Comparison of ENCODE assay signal across 1 cellular context in the genomic region with DNA sequence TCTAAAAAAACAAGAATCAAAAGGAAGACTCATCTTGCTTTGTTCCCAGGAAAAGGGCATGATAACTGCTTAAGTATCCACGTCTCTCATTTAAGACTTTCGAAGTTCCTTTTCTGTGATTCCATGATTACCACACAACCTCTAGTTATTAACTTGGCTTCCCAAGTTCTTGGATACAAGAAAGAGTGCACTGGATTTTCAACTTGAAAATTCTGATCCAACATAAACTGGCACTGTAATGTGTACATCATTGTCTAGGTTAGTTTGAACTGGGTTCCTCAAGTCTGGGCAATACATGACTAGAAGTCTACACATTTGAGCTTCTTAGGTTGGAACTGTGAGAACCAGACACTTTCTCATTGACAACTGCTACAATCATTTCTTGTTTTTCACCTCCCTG.
TF ChIP-seq lines count a peak whose summit lies in the region.

No MANE protein-coding gene starts in this region.

TF ChIP-seq in GM12878, 131 proteins besides CTCF, POLR2A, EP300 and RAD21 (continued from another document):
- TF ChIP-seq, protein P1, sequence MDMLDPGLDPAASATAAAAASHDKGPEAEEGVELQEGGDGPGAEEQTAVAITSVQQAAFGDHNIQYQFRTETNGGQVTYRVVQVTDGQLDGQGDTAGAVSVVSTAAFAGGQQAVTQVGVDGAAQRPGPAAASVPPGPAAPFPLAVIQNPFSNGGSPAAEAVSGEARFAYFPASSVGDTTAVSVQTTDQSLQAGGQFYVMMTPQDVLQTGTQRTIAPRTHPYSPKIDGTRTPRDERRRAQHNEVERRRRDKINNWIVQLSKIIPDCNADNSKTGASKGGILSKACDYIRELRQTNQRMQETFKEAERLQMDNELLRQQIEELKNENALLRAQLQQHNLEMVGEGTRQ (IDR thresholded peaks at IDR 0.05; ENCODE audit: borderline replicate concordance, low read depth, low read length) = no peak
- TF ChIP-seq CBX3 (IDR thresholded peaks at IDR 0.05; ENCODE audit: borderline replicate concordance, low read depth) (no peak), SUPT20H (IDR thresholded peaks at IDR 0.05; ENCODE audit: borderline replicate concordance, control insufficient read depth, low read depth, low read length) (no peak), ZBED1 (IDR thresholded peaks at IDR 0.05; ENCODE audit: borderline replicate concordance) (no peak), BRCA1 (IDR thresholded peaks at IDR 0.05; ENCODE audit: low read depth, low read length) (no peak), SPI1 (IDR thresholded peaks at IDR 0.05; ENCODE audit: borderline replicate concordance, insufficient read depth, low read depth, low read length) (no peak), ZNF622 (IDR thresholded peaks at IDR 0.05) (no peak), CHD2 (IDR thresholded peaks at IDR 0.05; ENCODE audit: borderline replicate concordance, low read depth, low read length) (no peak), SUZ12 (IDR thresholded peaks at IDR 0.05; ENCODE audit: unreplicated experiment) (no peak), BCL11A (IDR thresholded peaks at IDR 0.05; ENCODE audit: low read depth, low read length) (no peak), STAT3 (IDR thresholded peaks at IDR 0.05; ENCODE audit: low read depth, low read length) (no peak), CREB1 (IDR thresholded peaks at IDR 0.05; ENCODE audit: low read depth) (no peak), HDAC6 (IDR thresholded peaks at IDR 0.05; ENCODE audit: unreplicated experiment) (no peak), ZZZ3 (IDR thresholded peaks at IDR 0.05; ENCODE audit: control insufficient read depth, insufficient read length, low read depth) (no peak)
- TF ChIP-seq, protein P2, sequence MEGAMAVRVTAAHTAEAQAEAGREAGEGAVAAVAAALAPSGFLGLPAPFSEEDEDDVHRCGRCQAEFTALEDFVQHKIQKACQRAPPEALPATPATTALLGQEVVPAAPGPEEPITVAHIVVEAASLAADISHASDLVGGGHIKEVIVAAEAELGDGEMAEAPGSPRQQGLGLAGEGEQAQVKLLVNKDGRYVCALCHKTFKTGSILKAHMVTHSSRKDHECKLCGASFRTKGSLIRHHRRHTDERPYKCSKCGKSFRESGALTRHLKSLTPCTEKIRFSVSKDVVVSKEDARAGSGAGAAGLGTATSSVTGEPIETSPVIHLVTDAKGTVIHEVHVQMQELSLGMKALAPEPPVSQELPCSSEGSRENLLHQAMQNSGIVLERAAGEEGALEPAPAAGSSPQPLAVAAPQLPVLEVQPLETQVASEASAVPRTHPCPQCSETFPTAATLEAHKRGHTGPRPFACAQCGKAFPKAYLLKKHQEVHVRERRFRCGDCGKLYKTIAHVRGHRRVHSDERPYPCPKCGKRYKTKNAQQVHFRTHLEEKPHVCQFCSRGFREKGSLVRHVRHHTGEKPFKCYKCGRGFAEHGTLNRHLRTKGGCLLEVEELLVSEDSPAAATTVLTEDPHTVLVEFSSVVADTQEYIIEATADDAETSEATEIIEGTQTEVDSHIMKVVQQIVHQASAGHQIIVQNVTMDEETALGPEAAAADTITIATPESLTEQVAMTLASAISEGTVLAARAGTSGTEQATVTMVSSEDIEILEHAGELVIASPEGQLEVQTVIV (IDR thresholded peaks at IDR 0.05; ENCODE audit: borderline replicate concordance, partially characterized antibody) = no peak
- TF ChIP-seq, protein P3, sequence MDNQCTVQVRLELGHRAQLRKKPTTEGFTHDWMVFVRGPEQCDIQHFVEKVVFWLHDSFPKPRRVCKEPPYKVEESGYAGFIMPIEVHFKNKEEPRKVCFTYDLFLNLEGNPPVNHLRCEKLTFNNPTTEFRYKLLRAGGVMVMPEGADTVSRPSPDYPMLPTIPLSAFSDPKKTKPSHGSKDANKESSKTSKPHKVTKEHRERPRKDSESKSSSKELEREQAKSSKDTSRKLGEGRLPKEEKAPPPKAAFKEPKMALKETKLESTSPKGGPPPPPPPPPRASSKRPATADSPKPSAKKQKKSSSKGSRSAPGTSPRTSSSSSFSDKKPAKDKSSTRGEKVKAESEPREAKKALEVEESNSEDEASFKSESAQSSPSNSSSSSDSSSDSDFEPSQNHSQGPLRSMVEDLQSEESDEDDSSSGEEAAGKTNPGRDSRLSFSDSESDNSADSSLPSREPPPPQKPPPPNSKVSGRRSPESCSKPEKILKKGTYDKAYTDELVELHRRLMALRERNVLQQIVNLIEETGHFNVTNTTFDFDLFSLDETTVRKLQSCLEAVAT (IDR thresholded peaks at IDR 0.05) = no peak
- TF ChIP-seq, protein P4, sequence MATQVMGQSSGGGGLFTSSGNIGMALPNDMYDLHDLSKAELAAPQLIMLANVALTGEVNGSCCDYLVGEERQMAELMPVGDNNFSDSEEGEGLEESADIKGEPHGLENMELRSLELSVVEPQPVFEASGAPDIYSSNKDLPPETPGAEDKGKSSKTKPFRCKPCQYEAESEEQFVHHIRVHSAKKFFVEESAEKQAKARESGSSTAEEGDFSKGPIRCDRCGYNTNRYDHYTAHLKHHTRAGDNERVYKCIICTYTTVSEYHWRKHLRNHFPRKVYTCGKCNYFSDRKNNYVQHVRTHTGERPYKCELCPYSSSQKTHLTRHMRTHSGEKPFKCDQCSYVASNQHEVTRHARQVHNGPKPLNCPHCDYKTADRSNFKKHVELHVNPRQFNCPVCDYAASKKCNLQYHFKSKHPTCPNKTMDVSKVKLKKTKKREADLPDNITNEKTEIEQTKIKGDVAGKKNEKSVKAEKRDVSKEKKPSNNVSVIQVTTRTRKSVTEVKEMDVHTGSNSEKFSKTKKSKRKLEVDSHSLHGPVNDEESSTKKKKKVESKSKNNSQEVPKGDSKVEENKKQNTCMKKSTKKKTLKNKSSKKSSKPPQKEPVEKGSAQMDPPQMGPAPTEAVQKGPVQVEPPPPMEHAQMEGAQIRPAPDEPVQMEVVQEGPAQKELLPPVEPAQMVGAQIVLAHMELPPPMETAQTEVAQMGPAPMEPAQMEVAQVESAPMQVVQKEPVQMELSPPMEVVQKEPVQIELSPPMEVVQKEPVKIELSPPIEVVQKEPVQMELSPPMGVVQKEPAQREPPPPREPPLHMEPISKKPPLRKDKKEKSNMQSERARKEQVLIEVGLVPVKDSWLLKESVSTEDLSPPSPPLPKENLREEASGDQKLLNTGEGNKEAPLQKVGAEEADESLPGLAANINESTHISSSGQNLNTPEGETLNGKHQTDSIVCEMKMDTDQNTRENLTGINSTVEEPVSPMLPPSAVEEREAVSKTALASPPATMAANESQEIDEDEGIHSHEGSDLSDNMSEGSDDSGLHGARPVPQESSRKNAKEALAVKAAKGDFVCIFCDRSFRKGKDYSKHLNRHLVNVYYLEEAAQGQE (IDR thresholded peaks at IDR 0.05; ENCODE audit: low read depth, low read length) = no peak
- TF ChIP-seq, protein P5, sequence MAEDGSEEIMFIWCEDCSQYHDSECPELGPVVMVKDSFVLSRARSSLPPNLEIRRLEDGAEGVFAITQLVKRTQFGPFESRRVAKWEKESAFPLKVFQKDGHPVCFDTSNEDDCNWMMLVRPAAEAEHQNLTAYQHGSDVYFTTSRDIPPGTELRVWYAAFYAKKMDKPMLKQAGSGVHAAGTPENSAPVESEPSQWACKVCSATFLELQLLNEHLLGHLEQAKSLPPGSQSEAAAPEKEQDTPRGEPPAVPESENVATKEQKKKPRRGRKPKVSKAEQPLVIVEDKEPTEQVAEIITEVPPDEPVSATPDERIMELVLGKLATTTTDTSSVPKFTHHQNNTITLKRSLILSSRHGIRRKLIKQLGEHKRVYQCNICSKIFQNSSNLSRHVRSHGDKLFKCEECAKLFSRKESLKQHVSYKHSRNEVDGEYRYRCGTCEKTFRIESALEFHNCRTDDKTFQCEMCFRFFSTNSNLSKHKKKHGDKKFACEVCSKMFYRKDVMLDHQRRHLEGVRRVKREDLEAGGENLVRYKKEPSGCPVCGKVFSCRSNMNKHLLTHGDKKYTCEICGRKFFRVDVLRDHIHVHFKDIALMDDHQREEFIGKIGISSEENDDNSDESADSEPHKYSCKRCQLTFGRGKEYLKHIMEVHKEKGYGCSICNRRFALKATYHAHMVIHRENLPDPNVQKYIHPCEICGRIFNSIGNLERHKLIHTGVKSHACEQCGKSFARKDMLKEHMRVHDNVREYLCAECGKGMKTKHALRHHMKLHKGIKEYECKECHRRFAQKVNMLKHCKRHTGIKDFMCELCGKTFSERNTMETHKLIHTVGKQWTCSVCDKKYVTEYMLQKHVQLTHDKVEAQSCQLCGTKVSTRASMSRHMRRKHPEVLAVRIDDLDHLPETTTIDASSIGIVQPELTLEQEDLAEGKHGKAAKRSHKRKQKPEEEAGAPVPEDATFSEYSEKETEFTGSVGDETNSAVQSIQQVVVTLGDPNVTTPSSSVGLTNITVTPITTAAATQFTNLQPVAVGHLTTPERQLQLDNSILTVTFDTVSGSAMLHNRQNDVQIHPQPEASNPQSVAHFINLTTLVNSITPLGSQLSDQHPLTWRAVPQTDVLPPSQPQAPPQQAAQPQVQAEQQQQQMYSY (CRISPR knock-in tag; IDR thresholded peaks at IDR 0.05) = no peak
- TF ChIP-seq, protein P6, sequence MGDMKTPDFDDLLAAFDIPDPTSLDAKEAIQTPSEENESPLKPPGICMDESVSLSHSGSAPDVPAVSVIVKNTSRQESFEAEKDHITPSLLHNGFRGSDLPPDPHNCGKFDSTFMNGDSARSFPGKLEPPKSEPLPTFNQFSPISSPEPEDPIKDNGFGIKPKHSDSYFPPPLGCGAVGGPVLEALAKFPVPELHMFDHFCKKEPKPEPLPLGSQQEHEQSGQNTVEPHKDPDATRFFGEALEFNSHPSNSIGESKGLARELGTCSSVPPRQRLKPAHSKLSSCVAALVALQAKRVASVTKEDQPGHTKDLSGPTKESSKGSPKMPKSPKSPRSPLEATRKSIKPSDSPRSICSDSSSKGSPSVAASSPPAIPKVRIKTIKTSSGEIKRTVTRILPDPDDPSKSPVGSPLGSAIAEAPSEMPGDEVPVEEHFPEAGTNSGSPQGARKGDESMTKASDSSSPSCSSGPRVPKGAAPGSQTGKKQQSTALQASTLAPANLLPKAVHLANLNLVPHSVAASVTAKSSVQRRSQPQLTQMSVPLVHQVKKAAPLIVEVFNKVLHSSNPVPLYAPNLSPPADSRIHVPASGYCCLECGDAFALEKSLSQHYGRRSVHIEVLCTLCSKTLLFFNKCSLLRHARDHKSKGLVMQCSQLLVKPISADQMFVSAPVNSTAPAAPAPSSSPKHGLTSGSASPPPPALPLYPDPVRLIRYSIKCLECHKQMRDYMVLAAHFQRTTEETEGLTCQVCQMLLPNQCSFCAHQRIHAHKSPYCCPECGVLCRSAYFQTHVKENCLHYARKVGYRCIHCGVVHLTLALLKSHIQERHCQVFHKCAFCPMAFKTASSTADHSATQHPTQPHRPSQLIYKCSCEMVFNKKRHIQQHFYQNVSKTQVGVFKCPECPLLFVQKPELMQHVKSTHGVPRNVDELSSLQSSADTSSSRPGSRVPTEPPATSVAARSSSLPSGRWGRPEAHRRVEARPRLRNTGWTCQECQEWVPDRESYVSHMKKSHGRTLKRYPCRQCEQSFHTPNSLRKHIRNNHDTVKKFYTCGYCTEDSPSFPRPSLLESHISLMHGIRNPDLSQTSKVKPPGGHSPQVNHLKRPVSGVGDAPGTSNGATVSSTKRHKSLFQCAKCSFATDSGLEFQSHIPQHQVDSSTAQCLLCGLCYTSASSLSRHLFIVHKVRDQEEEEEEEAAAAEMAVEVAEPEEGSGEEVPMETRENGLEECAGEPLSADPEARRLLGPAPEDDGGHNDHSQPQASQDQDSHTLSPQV (IDR thresholded peaks at IDR 0.05) = no peak
